14 cellular contexts compared by ENCODE assay signal in genomic region chr3:162270059-162270458, GRCh38.
"Had no signal": no experiment of that assay in that cellular context is flagged by ENCODE, and none has a peak within 500 bp of the region (broad histone marks: within the 10 kb centered on the region; RNA-seq: fewer than 3 reads in every experiment).

No MANE protein-coding gene starts in this region.

- H3K27ac ChIP-seq: coronary artery, heart left ventricle had no signal

- H3K36me3 ChIP-seq: heart left ventricle had no signal

- H3K4me2 ChIP-seq: smooth muscle cell had no signal

- H3K27me3 ChIP-seq: heart left ventricle had no signal

- H3K4me3 ChIP-seq: coronary artery, heart left ventricle, lung, smooth muscle cell had no signal

- DNase-seq: effector CD4-positive, alpha-beta T cell; foreskin melanocyte; heart left ventricle; hippocampal formation; left colon; left ventricle myocardium superior; mesenchymal stem cell; midbrain; right cardiac atrium; stimulated activated CD4-positive, alpha-beta T cell treated with anti-CD3 and anti-CD28 coated beads, Interleukin-2, amount 100 ng/mL, for 48 hours; stimulated activated naive CD4-positive, alpha-beta T cell treated with Interleukin-2 at 50 U/mL for 16 hours had no signal

- ATAC-seq: heart left ventricle, left colon, left ventricle myocardium superior, right cardiac atrium had no signal
